Comparison of ENCODE assay signal across 15 cellular contexts in the genomic region with DNA sequence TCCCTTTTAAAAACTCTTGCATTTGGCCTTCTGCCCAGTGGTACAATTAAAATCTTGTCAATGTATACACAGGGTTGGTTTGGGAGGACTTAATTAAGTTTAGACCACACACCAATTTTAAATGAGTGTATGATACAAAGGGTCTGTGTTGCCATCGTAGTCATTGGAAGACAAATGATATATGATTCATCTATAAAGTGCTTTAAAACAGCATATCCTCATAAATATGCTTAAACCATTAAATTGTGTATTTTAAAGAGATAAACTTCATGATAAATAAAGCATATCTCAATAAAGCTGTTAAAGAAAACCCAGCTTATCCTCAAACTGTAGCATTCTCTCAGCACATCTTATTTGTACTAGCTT.
DNase-seq lines count a peak whose midpoint lies in the region; ATAC-seq and TF ChIP-seq lines count a peak whose summit lies in the region.
"Had no signal": no experiment of that assay in that cellular context is flagged by ENCODE, and none has a peak within 500 bp of the region (broad histone marks: within the 10 kb centered on the region; RNA-seq: fewer than 3 reads in every experiment).

No MANE protein-coding gene starts in this region.

- TF ChIP-seq CTCF in WERI-Rb-1 (IDR thresholded peaks at IDR 0.05; ENCODE audit: low read depth, low read length) (no peak), glutamatergic neuron (IDR thresholded peaks at IDR 0.05; ENCODE audit: partially characterized antibody, unreplicated experiment) (no peak), thoracic aorta (IDR thresholded peaks at IDR 0.05) (no peak)

- H3K9me3 ChIP-seq in WERI-Rb-1 (ENCODE audit: severe bottlenecking) (no peaks in the 10 kb centered on the region), thoracic aorta (no peaks in the 10 kb centered on the region)
- H3K9me3 ChIP-seq in effector memory CD4-positive, alpha-beta T cell (ENCODE audit: control insufficient read depth, low read length): no peaks in the 10 kb centered on the region
- H3K9me3 ChIP-seq: lower lobe of right lung, SJSA1, tibial artery had no signal

- H3K4me1 Mint-ChIP-seq in glutamatergic neuron (ENCODE audit: low read depth, unreplicated experiment): peaks cover 42% of the 10 kb centered on the region

- H3K27me3 ChIP-seq in WERI-Rb-1 (ENCODE audit: insufficient read depth, low read depth, severe bottlenecking) (no peaks in the 10 kb centered on the region), thoracic aorta (replicated peaks; ENCODE audit: insufficient read depth) (no peaks in the 10 kb centered on the region)
- no peaks in the 10 kb centered on the region for H3K27me3 ChIP-seq in effector memory CD4-positive, alpha-beta T cell (replicated peaks; ENCODE audit: control insufficient read depth, insufficient read depth, low read length, poor library complexity, severe bottlenecking)
- H3K27me3 ChIP-seq: SJSA1, tibial artery had no signal

- DNase-seq in NCI-H748 (lab: John Stamatoyannopoulos, UW; ENCODE audit: unreplicated experiment) (peak; percentile 60), NCI-H748 treated with DMSO at 0.1 percent for 48 hours (lab: John Stamatoyannopoulos, UW) (no peak), WERI-Rb-1 (no peak), glutamatergic neuron (no peak), thoracic aorta (ENCODE audit: low spot score) (no peak), DMS153 (lab: John Stamatoyannopoulos, UW) (no peak)
- no peak for DNase-seq in effector memory CD4-positive, alpha-beta T cell
- DNase-seq: activated gamma-delta T cell, lower lobe of right lung had no signal

- peak overlapping the region; percentile 44 for H3K27ac Mint-ChIP-seq in glutamatergic neuron (ENCODE audit: unreplicated experiment)
- H3K27ac Mint-ChIP-seq: stimulated activated memory B cell treated with anti-CD40 and anti-IgM and Interleukin-4, amounts not matched to agents 10 μg/mL and 1 μg/mL and 100 μg/mL, for 72 hours had no signal

- H3K27ac ChIP-seq in WERI-Rb-1: peak overlapping the region; percentile 91
- H3K27ac ChIP-seq in thoracic aorta: no peak overlapping the region
- no peak overlapping the region for H3K27ac ChIP-seq in effector memory CD4-positive, alpha-beta T cell (ENCODE audit: insufficient read depth, low read length, poor library complexity, severe bottlenecking)

- ATAC-seq in thoracic aorta (ENCODE audit: insufficient number of reproducible peaks, low FRiP score, low read depth) (no peak), GM18861 (IDR thresholded peaks at IDR 0.05; ENCODE audit: unreplicated experiment) (no peak)

- H3K4me3 ChIP-seq in WERI-Rb-1 (ENCODE audit: low read depth, low read length) (no peak overlapping the region), thoracic aorta (peak overlapping the region; percentile 39)
- H3K4me3 ChIP-seq in effector memory CD4-positive, alpha-beta T cell (ENCODE audit: insufficient read depth, low read depth, low read length, poor library complexity, severe bottlenecking): no peak overlapping the region
- H3K4me3 ChIP-seq: lower lobe of right lung, SJSA1, tibial artery had no signal

- peaks cover 5% of the 10 kb centered on the region for H3K36me3 Mint-ChIP-seq in glutamatergic neuron (ENCODE audit: unreplicated experiment)

- peaks cover 4% of the 10 kb centered on the region for H3K27me3 Mint-ChIP-seq in glutamatergic neuron (ENCODE audit: unreplicated experiment)
- H3K27me3 Mint-ChIP-seq: CD4-positive, alpha-beta T cell; naive thymus-derived CD4-positive, alpha-beta T cell; stimulated activated memory B cell treated with anti-CD40 and anti-IgM and Interleukin-4, amounts not matched to agents 10 μg/mL and 1 μg/mL and 100 μg/mL, for 72 hours had no signal

- peaks cover 44 to 56% of the 10 kb centered on the region in 2 donors for H3K4me1 ChIP-seq in thoracic aorta (ENCODE audit: control insufficient read depth in 1 of 2, low read depth in 2 of 2)
- H3K4me1 ChIP-seq in effector memory CD4-positive, alpha-beta T cell (ENCODE audit: control insufficient read depth, insufficient read depth, low read length, poor library complexity, severe bottlenecking): peaks cover 28% of the 10 kb centered on the region

- peaks cover 4% of the 10 kb centered on the region for H3K36me3 ChIP-seq in WERI-Rb-1
- H3K36me3 ChIP-seq in thoracic aorta: peaks cover 2% of the 10 kb centered on the region
- H3K36me3 ChIP-seq in effector memory CD4-positive, alpha-beta T cell (ENCODE audit: control insufficient read depth, insufficient read depth, low read length): peaks cover under 1% of the 10 kb centered on the region

- peak overlapping the region; percentile 19 for H3K4me3 Mint-ChIP-seq in glutamatergic neuron (ENCODE audit: unreplicated experiment)
- H3K4me3 Mint-ChIP-seq: stimulated activated memory B cell treated with anti-CD40 and anti-IgM and Interleukin-4, amounts not matched to agents 10 μg/mL and 1 μg/mL and 100 μg/mL, for 72 hours had no signal

- H3K9me3 Mint-ChIP-seq in glutamatergic neuron (ENCODE audit: unreplicated experiment): peaks cover 8% of the 10 kb centered on the region
- H3K9me3 Mint-ChIP-seq: CD4-positive, alpha-beta T cell; naive thymus-derived CD4-positive, alpha-beta T cell; stimulated activated memory B cell treated with anti-CD40 and anti-IgM and Interleukin-4, amounts not matched to agents 10 μg/mL and 1 μg/mL and 100 μg/mL, for 72 hours had no signal
